1 cellular context compared by ENCODE assay signal in the genomic region with DNA sequence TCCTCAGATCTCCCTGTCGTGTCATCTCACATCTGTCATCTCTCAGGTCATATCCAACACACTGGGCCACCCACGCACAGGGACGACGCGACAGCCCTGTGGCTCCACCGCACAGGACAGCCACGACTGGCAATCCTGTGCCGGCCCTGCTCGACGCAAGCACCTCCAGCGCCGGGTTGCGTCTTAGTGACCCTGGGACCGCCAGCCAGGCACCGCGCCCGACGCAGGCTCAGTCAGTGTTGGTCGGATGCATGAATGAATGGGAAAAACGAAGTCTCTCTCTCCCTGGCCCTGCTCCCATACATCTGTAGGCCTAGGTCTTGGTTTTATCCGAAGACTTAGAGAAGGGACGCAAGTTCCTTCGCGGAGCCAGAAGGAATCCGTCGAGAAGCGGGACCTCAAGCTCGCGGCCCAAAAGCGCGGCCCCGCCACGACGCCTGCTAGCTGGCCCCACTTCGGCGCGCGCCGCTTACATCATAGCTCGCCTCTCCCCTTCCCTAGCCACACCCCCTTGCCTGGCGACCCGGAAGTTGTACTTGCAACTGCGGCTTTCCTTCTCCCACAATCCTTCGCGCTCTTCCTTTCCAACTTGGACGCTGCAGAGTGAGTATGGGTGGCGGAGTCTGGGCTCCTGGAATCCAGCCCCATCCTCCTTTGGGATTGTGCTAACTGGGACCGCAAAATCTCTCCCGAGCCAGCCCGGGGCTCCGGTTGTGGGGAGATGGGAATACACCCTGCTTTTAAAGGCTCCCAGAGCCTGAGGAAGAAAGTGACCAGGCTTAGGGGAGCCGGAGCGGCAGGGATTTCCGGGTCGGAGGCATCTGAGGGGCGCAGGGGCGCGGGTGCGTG.
A peak's percentile ranks its signal among the peaks of the same experiment; 100 is the strongest.
TF ChIP-seq lines count a peak whose summit lies in the region.

A gene (plus strand): TSS at position 577 of the 849 bp plus-strand sequence. CDS start 413 bp downstream, outside the sequence.

TF ChIP-seq in K562, 482 proteins besides CTCF, POLR2A, EP300 and RAD21 (continued from another document and continues in another):
- TF ChIP-seq, protein P1, sequence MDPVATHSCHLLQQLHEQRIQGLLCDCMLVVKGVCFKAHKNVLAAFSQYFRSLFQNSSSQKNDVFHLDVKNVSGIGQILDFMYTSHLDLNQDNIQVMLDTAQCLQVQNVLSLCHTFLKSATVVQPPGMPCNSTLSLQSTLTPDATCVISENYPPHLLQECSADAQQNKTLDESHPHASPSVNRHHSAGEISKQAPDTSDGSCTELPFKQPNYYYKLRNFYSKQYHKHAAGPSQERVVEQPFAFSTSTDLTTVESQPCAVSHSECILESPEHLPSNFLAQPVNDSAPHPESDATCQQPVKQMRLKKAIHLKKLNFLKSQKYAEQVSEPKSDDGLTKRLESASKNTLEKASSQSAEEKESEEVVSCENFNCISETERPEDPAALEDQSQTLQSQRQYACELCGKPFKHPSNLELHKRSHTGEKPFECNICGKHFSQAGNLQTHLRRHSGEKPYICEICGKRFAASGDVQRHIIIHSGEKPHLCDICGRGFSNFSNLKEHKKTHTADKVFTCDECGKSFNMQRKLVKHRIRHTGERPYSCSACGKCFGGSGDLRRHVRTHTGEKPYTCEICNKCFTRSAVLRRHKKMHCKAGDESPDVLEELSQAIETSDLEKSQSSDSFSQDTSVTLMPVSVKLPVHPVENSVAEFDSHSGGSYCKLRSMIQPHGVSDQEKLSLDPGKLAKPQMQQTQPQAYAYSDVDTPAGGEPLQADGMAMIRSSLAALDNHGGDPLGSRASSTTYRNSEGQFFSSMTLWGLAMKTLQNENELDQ (CRISPR knock-in tag; IDR thresholded peaks at IDR 0.05; ENCODE audit: borderline replicate concordance) = peak; percentile 100
- TF ChIP-seq HDAC6 (IDR thresholded peaks at IDR 0.05; ENCODE audit: low read depth, low read length) (no peak), ZNF140 (CRISPR knock-in tag; IDR thresholded peaks at IDR 0.05) (no peak), MEIS2 (IDR thresholded peaks at IDR 0.05; ENCODE audit: partially characterized antibody) (peak; percentile 75), GABPB1 (CRISPR knock-in tag; IDR thresholded peaks at IDR 0.05) (peak; percentile 97), ZNF699 (CRISPR knock-in tag; IDR thresholded peaks at IDR 0.05; ENCODE audit: insufficient replicate concordance) (no peak), ZNF311 (CRISPR knock-in tag; IDR thresholded peaks at IDR 0.05) (no peak), ZNF589 (CRISPR knock-in tag; IDR thresholded peaks at IDR 0.05; ENCODE audit: low read depth) (peak; percentile 84), ZNF668 (CRISPR knock-in tag; IDR thresholded peaks at IDR 0.05) (no peak), PHF20 (IDR thresholded peaks at IDR 0.05; ENCODE audit: partially characterized antibody) (peak; percentile 97), BHLHE40 (IDR thresholded peaks at IDR 0.05; ENCODE audit: low read length) (0 out of 2 replicates have a peak, but pooled peaks have one; percentile 6), MYBL2 (IDR thresholded peaks at IDR 0.05; ENCODE audit: low read depth) (no peak), MYBL2 (CRISPR knock-in tag; IDR thresholded peaks at IDR 0.05; ENCODE audit: borderline replicate concordance) (peak; percentile 80; the same call in 1 of the 2 replicates), SNRNP70 (optimal IDR thresholded peaks at IDR 0.05; ENCODE audit: low read depth, low read length) (no peak), ZNF717 (CRISPR knock-in tag; IDR thresholded peaks at IDR 0.05) (no peak), EWSR1 (IDR thresholded peaks at IDR 0.05; ENCODE audit: borderline replicate concordance, low read depth, partially characterized antibody) (no peak), TSC22D4 (tag; IDR thresholded peaks at IDR 0.05) (no peak), MBD2 (IDR thresholded peaks at IDR 0.05; ENCODE audit: borderline replicate concordance, low read depth) (peak; percentile 87; the same call in 1 of the 2 replicates), RBM17 (IDR thresholded peaks at IDR 0.05; ENCODE audit: borderline replicate concordance, low read depth, low read length) (no peak), FOXA1 (IDR thresholded peaks at IDR 0.05; ENCODE audit: borderline replicate concordance) (no peak), NRF1 (conservative IDR thresholded peaks at IDR 0.05 in 1 of 2, IDR thresholded peaks at IDR 0.05 in 1 of 2) (peak; percentile 68 to 74), ZNF217 (CRISPR knock-in tag; IDR thresholded peaks at IDR 0.05) (peak; percentile 96), MCM3 (IDR thresholded peaks at IDR 0.05) (no peak), ZNF146 (CRISPR knock-in tag; IDR thresholded peaks at IDR 0.05; ENCODE audit: unreplicated experiment) (no peak), KAT7 (CRISPR knock-in tag; IDR thresholded peaks at IDR 0.05; ENCODE audit: borderline replicate concordance) (peak; percentile 94), LEF1 (IDR thresholded peaks at IDR 0.05) (no peak), ZNF785 (CRISPR knock-in tag; IDR thresholded peaks at IDR 0.05) (no peak), PTBP1 (IDR thresholded peaks at IDR 0.05; ENCODE audit: low read depth, low read length) (peak; percentile 84; the same call in 1 of the 2 replicates), CCNT2 (IDR thresholded peaks at IDR 0.05; ENCODE audit: borderline replicate concordance, extremely low read depth, insufficient read length, low read depth, low read length) (peak; percentile 24), CBX5 (IDR thresholded peaks at IDR 0.05; ENCODE audit: borderline replicate concordance, low read depth) (peak; percentile 13; the same call in 1 of the 2 replicates), HDAC3 (IDR thresholded peaks at IDR 0.05; ENCODE audit: borderline replicate concordance, partially characterized antibody) (no peak), CREB1 (IDR thresholded peaks at IDR 0.05) (peak; percentile 96), CREB1 (CRISPR knock-in tag; IDR thresholded peaks at IDR 0.05) (peak; percentile 96)
- TF ChIP-seq, protein P2, sequence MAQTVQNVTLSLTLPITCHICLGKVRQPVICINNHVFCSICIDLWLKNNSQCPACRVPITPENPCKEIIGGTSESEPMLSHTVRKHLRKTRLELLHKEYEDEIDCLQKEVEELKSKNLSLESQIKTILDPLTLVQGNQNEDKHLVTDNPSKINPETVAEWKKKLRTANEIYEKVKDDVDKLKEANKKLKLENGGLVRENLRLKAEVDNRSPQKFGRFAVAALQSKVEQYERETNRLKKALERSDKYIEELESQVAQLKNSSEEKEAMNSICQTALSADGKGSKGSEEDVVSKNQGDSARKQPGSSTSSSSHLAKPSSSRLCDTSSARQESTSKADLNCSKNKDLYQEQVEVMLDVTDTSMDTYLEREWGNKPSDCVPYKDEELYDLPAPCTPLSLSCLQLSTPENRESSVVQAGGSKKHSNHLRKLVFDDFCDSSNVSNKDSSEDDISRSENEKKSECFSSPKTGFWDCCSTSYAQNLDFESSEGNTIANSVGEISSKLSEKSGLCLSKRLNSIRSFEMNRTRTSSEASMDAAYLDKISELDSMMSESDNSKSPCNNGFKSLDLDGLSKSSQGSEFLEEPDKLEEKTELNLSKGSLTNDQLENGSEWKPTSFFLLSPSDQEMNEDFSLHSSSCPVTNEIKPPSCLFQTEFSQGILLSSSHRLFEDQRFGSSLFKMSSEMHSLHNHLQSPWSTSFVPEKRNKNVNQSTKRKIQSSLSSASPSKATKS (CRISPR knock-in tag; IDR thresholded peaks at IDR 0.05) = no peak
- TF ChIP-seq, protein P3, sequence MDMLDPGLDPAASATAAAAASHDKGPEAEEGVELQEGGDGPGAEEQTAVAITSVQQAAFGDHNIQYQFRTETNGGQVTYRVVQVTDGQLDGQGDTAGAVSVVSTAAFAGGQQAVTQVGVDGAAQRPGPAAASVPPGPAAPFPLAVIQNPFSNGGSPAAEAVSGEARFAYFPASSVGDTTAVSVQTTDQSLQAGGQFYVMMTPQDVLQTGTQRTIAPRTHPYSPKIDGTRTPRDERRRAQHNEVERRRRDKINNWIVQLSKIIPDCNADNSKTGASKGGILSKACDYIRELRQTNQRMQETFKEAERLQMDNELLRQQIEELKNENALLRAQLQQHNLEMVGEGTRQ (CRISPR knock-in tag; IDR thresholded peaks at IDR 0.05) = no peak
- TF ChIP-seq, protein P4, sequence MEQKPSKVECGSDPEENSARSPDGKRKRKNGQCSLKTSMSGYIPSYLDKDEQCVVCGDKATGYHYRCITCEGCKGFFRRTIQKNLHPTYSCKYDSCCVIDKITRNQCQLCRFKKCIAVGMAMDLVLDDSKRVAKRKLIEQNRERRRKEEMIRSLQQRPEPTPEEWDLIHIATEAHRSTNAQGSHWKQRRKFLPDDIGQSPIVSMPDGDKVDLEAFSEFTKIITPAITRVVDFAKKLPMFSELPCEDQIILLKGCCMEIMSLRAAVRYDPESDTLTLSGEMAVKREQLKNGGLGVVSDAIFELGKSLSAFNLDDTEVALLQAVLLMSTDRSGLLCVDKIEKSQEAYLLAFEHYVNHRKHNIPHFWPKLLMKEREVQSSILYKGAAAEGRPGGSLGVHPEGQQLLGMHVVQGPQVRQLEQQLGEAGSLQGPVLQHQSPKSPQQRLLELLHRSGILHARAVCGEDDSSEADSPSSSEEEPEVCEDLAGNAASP (IDR thresholded peaks at IDR 0.05) = no peak
- TF ChIP-seq, protein P5, sequence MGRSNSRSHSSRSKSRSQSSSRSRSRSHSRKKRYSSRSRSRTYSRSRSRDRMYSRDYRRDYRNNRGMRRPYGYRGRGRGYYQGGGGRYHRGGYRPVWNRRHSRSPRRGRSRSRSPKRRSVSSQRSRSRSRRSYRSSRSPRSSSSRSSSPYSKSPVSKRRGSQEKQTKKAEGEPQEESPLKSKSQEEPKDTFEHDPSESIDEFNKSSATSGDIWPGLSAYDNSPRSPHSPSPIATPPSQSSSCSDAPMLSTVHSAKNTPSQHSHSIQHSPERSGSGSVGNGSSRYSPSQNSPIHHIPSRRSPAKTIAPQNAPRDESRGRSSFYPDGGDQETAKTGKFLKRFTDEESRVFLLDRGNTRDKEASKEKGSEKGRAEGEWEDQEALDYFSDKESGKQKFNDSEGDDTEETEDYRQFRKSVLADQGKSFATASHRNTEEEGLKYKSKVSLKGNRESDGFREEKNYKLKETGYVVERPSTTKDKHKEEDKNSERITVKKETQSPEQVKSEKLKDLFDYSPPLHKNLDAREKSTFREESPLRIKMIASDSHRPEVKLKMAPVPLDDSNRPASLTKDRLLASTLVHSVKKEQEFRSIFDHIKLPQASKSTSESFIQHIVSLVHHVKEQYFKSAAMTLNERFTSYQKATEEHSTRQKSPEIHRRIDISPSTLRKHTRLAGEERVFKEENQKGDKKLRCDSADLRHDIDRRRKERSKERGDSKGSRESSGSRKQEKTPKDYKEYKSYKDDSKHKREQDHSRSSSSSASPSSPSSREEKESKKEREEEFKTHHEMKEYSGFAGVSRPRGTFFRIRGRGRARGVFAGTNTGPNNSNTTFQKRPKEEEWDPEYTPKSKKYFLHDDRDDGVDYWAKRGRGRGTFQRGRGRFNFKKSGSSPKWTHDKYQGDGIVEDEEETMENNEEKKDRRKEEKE (IDR thresholded peaks at IDR 0.05; ENCODE audit: borderline replicate concordance in 1 of 2, control insufficient read depth in 1 of 2, low read depth in 2 of 2, low read length in 1 of 2) = no peak
- TF ChIP-seq, protein P6, sequence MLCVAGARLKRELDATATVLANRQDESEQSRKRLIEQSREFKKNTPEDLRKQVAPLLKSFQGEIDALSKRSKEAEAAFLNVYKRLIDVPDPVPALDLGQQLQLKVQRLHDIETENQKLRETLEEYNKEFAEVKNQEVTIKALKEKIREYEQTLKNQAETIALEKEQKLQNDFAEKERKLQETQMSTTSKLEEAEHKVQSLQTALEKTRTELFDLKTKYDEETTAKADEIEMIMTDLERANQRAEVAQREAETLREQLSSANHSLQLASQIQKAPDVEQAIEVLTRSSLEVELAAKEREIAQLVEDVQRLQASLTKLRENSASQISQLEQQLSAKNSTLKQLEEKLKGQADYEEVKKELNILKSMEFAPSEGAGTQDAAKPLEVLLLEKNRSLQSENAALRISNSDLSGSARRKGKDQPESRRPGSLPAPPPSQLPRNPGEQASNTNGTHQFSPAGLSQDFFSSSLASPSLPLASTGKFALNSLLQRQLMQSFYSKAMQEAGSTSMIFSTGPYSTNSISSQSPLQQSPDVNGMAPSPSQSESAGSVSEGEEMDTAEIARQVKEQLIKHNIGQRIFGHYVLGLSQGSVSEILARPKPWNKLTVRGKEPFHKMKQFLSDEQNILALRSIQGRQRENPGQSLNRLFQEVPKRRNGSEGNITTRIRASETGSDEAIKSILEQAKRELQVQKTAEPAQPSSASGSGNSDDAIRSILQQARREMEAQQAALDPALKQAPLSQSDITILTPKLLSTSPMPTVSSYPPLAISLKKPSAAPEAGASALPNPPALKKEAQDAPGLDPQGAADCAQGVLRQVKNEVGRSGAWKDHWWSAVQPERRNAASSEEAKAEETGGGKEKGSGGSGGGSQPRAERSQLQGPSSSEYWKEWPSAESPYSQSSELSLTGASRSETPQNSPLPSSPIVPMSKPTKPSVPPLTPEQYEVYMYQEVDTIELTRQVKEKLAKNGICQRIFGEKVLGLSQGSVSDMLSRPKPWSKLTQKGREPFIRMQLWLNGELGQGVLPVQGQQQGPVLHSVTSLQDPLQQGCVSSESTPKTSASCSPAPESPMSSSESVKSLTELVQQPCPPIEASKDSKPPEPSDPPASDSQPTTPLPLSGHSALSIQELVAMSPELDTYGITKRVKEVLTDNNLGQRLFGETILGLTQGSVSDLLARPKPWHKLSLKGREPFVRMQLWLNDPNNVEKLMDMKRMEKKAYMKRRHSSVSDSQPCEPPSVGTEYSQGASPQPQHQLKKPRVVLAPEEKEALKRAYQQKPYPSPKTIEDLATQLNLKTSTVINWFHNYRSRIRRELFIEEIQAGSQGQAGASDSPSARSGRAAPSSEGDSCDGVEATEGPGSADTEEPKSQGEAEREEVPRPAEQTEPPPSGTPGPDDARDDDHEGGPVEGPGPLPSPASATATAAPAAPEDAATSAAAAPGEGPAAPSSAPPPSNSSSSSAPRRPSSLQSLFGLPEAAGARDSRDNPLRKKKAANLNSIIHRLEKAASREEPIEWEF (CRISPR knock-in tag; IDR thresholded peaks at IDR 0.05) = peak; percentile 87; the same call in 1 of the 2 replicates
- TF ChIP-seq, protein P7, sequence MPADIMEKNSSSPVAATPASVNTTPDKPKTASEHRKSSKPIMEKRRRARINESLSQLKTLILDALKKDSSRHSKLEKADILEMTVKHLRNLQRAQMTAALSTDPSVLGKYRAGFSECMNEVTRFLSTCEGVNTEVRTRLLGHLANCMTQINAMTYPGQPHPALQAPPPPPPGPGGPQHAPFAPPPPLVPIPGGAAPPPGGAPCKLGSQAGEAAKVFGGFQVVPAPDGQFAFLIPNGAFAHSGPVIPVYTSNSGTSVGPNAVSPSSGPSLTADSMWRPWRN (IDR thresholded peaks at IDR 0.05; ENCODE audit: low read depth) = no peak
- TF ChIP-seq, protein P8, sequence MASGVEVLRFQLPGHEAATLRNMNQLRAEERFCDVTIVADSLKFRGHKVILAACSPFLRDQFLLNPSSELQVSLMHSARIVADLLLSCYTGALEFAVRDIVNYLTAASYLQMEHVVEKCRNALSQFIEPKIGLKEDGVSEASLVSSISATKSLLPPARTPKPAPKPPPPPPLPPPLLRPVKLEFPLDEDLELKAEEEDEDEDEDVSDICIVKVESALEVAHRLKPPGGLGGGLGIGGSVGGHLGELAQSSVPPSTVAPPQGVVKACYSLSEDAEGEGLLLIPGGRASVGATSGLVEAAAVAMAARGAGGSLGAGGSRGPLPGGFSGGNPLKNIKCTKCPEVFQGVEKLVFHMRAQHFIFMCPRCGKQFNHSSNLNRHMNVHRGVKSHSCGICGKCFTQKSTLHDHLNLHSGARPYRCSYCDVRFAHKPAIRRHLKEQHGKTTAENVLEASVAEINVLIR (CRISPR knock-in tag; IDR thresholded peaks at IDR 0.05) = peak; percentile 91
